Comparison of ENCODE assay signal across 18 cellular contexts in the genomic region with DNA sequence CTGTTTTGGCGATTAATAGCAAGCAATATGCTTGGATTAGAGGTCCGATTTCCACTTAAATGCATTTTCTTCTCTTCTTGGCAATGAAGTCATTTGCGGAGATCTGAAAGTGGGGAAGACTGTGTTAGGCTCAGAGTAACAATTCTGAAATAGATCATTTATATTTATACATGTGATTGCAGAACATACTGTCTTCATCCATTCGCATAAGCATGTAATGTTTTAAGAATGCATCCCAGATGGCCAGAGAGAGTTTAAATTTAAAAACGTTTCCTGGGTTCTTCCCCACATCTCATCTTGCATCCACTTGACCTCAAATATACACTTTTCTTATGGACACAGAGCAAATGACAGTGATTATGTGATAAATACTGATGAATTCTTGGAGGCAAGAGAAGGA.
"Had no signal": no experiment of that assay in that cellular context is flagged by ENCODE, and none has a peak within 500 bp of the region (broad histone marks: within the 10 kb centered on the region; RNA-seq: fewer than 3 reads in every experiment).

No MANE protein-coding gene starts in this region.

- FAIRE-seq: kidney had no signal

- H3K27ac Mint-ChIP-seq: activated CD4-positive, alpha-beta memory T cell treated with anti-CD3 and anti-CD28 coated beads, Interleukin-2, amount 10 ng/mL, durations not matched to agents 7 days and 5 days; activated naive CD4-positive, alpha-beta T cell treated with anti-CD3 and anti-CD28 coated beads, Interleukin-2, amount 10 ng/mL, durations not matched to agents 7 days and 5 days; activated T-helper 17 cell treated with anti-CD3 and anti-CD28 coated beads, Interleukin-2, amount 50 U/mL, for 72 hours; mesothelial cell of epicardium; T-cell had no signal

- DNase-seq: activated CD4-positive, alpha-beta memory T cell treated with anti-CD3 and anti-CD28 coated beads, Interleukin-2, amount 10 ng/mL, durations not matched to agents 7 days and 5 days; activated CD8-positive, alpha-beta memory T cell treated with anti-CD3 and anti-CD28 coated beads, Interleukin-2, amount 50 U/mL, for 48 hours; activated naive CD4-positive, alpha-beta T cell treated with anti-CD3 and anti-CD28 coated beads, Interleukin-2, amount 10 ng/mL, durations not matched to agents 7 days and 5 days; amygdala; esophagus squamous epithelium; foreskin melanocyte; kidney; posterior cingulate gyrus; stimulated activated CD4-positive, alpha-beta T cell treated with anti-CD3 and anti-CD28 coated beads, Interleukin-2, amount 100 ng/mL, for 24 hours; stimulated activated naive CD4-positive, alpha-beta T cell; T-cell had no signal

- H3K4me3 Mint-ChIP-seq: activated CD4-positive, alpha-beta memory T cell treated with anti-CD3 and anti-CD28 coated beads, Interleukin-2, amount 10 ng/mL, durations not matched to agents 7 days and 5 days; activated naive CD4-positive, alpha-beta T cell treated with anti-CD3 and anti-CD28 coated beads, Interleukin-2, amount 10 ng/mL, durations not matched to agents 7 days and 5 days; activated T-helper 17 cell treated with anti-CD3 and anti-CD28 coated beads, Interleukin-2, amount 50 U/mL, for 72 hours; mesothelial cell of epicardium; T-cell had no signal

- H3K27me3 ChIP-seq: esophagus squamous epithelium, neutrophil, suprapubic skin had no signal

- H3K9me3 Mint-ChIP-seq: activated CD4-positive, alpha-beta memory T cell treated with anti-CD3 and anti-CD28 coated beads, Interleukin-2, amount 10 ng/mL, durations not matched to agents 7 days and 5 days; activated naive CD4-positive, alpha-beta T cell treated with anti-CD3 and anti-CD28 coated beads, Interleukin-2, amount 10 ng/mL, durations not matched to agents 7 days and 5 days; activated T-helper 17 cell treated with anti-CD3 and anti-CD28 coated beads, Interleukin-2, amount 50 U/mL, for 72 hours; mesothelial cell of epicardium; T-cell had no signal

- H3K9me3 ChIP-seq: esophagus squamous epithelium, neutrophil, suprapubic skin had no signal

- H3K27ac ChIP-seq: esophagus squamous epithelium, neutrophil, SK-N-MC, suprapubic skin, VCaP had no signal

- H3K4me1 ChIP-seq: suprapubic skin had no signal

- H3K27me3 Mint-ChIP-seq: activated CD4-positive, alpha-beta memory T cell treated with anti-CD3 and anti-CD28 coated beads, Interleukin-2, amount 10 ng/mL, durations not matched to agents 7 days and 5 days; activated naive CD4-positive, alpha-beta T cell treated with anti-CD3 and anti-CD28 coated beads, Interleukin-2, amount 10 ng/mL, durations not matched to agents 7 days and 5 days; activated T-helper 17 cell treated with anti-CD3 and anti-CD28 coated beads, Interleukin-2, amount 50 U/mL, for 72 hours; T-cell had no signal

- H3K4me3 ChIP-seq: esophagus squamous epithelium, SK-N-MC, suprapubic skin had no signal

- H3K4me1 Mint-ChIP-seq: activated CD4-positive, alpha-beta memory T cell treated with anti-CD3 and anti-CD28 coated beads, Interleukin-2, amount 10 ng/mL, durations not matched to agents 7 days and 5 days; activated naive CD4-positive, alpha-beta T cell treated with anti-CD3 and anti-CD28 coated beads, Interleukin-2, amount 10 ng/mL, durations not matched to agents 7 days and 5 days; activated T-helper 17 cell treated with anti-CD3 and anti-CD28 coated beads, Interleukin-2, amount 50 U/mL, for 72 hours; mesothelial cell of epicardium; T-cell had no signal

- ATAC-seq: activated T-helper 17 cell treated with anti-CD3 and anti-CD28 coated beads, Interleukin-2, amount 50 U/mL, for 72 hours; sciatic nerve; T-cell had no signal
